2 cellular contexts compared by ENCODE assay signal in the genomic region with DNA sequence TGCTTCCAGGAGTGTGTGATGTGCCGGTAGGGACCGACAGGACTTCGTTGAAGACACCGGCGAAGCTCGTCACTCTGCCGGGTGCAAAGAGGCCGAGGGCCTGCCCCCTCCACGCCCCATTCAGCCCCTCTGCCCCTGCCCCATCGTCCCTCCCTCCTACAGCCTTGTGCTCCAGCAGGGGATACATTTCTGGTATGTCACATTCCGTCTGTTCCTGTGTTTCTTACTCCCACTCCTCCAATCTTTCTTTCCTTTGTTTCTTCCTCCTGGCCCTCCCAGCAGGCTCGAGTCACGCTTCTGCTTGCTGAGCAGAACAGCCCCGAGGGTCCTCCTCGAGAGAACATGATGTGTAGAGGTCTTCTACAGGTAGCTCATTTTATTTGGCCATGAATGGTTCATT. TPM values are rescaled to one million over a fixed set of nuclear protein-coding genes. Genes with fewer than 3 reads are reported as not detected.
"Had no signal": no experiment of that assay in that cellular context is flagged by ENCODE, and none has a peak within 500 bp of the region (broad histone marks: within the 10 kb centered on the region; RNA-seq: fewer than 3 reads in every experiment).

Gene FAM236B (minus strand): TSS at position 101 of the 400 bp plus-strand sequence. CDS start 100 bp downstream, at position 1.

RNA-seq across cellular contexts. Expression of gene FAM236B, which starts in this region (rescaled TPM):
- total RNA-seq: G401, GM12878 had no signal
- polyA plus RNA-seq: GM12878 had no signal
